Comparison of ENCODE assay signal across 15 cellular contexts in the genomic region with DNA sequence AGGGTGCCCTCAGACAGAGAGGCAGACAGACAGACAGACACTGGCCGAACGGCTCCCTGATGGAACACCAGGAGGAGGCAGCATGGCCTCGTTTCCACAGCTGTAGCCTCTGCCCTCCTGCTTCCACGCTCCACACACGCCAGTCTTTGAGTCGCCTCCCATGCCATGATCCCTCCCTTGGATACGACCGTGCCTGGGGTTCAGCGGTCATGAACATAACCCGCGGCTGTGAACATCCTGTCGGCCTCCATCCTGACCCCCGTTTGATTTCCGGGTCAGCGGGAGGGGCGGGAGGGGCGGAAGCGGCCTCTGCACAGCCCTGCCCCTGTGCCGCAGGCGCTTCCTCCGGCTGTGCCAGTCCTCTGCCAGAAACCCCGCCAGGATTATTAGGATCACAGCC. TPM values are rescaled to one million over a fixed set of nuclear protein-coding genes. Genes with fewer than 3 reads are reported as not detected.
DNase-seq lines count a peak whose midpoint lies in the region; ATAC-seq, FAIRE-seq and TF ChIP-seq lines count a peak whose summit lies in the region.
"Had no signal": no experiment of that assay in that cellular context is flagged by ENCODE, and none has a peak within 500 bp of the region (broad histone marks: within the 10 kb centered on the region; RNA-seq: fewer than 3 reads in every experiment).

No MANE protein-coding gene starts in this region.

- TF ChIP-seq POLR2A in H54 (IDR thresholded peaks at IDR 0.05; ENCODE audit: low read depth, low read length), result no peak; the same call in none of the 2 replicates

- peak overlapping the region; percentile 11 to 70 for H3K4me3 Mint-ChIP-seq in activated T-cell treated with anti-CD3 and anti-CD28 coated beads, Interleukin-2, amount 50 U/mL, for 72 hours

- peak; percentile 67 to 77 for ATAC-seq in activated T-cell treated with anti-CD3 and anti-CD28 coated beads, Interleukin-2, amount 50 U/mL, for 72 hours (replicated peaks in 1 of 2)
- no peak for ATAC-seq in GM21423 (IDR thresholded peaks at IDR 0.05; ENCODE audit: unreplicated experiment)

- H3K9me3 ChIP-seq in NT2/D1 (ENCODE audit: insufficient read depth, low read length), result no peaks in the 10 kb centered on the region
- H3K9me3 ChIP-seq: uterus had no signal

- H3K4me1 Mint-ChIP-seq in activated T-cell treated with anti-CD3 and anti-CD28 coated beads, Interleukin-2, amount 50 U/mL, for 72 hours (ENCODE audit: low read depth), result no peaks in the 10 kb centered on the region

- H3K4me3 ChIP-seq in NT2/D1 (ENCODE audit: insufficient read length, low read depth), result no peak overlapping the region
- peak overlapping the region; percentile 55 for H3K4me3 ChIP-seq in rectal smooth muscle tissue (ENCODE audit: low read length)
- H3K4me3 ChIP-seq: uterus had no signal

- DNase-seq in activated T-cell treated with anti-CD3 and anti-CD28 coated beads, Interleukin-2, amount 50 U/mL, for 72 hours, result peak; percentile 9 to 11
- DNase-seq in activated T-cell treated with anti-CD3 and anti-CD28 coated beads, Interleukin-2, amount 50 U/mL, for 48 hours, result no peak
- DNase-seq in NT2/D1 (ENCODE audit: low read depth, low spot score) (no peak), dermis microvascular lymphatic vessel endothelial cell (ENCODE audit: low read depth in 2 of 2) (peak; percentile 17 to 87), D341Med (ENCODE audit: low spot score) (no peak), H54 (ENCODE audit: insufficient read length, low spot score) (no peak)
- DNase-seq: anterior cingulate cortex, erythroblast, NCI-H1436 had no signal

- H3K27me3 ChIP-seq in NT2/D1 (ENCODE audit: insufficient read depth, insufficient read length), result no peaks in the 10 kb centered on the region
- H3K27me3 ChIP-seq in rectal smooth muscle tissue (ENCODE audit: control insufficient read depth, insufficient read depth, low read length), result no peaks in the 10 kb centered on the region
- H3K27me3 ChIP-seq: uterus had no signal

- H3K27ac Mint-ChIP-seq in activated T-cell treated with anti-CD3 and anti-CD28 coated beads, Interleukin-2, amount 50 U/mL, for 72 hours, result no peak overlapping the region

- H3K36me3 ChIP-seq in NT2/D1 (ENCODE audit: insufficient read depth, insufficient read length, low read length) (no peaks in the 10 kb centered on the region), rectal smooth muscle tissue (ENCODE audit: control insufficient read depth, insufficient read depth, low read length) (no peaks in the 10 kb centered on the region)
- H3K36me3 ChIP-seq: uterus had no signal

- no peak overlapping the region for H3K27ac ChIP-seq in rectal smooth muscle tissue (ENCODE audit: low read depth, low read length)
- H3K27ac ChIP-seq: uterus, VCaP had no signal

- H3K4me1 ChIP-seq in NT2/D1 (ENCODE audit: insufficient read depth, insufficient read length) (peaks cover 3% of the 10 kb centered on the region), rectal smooth muscle tissue (ENCODE audit: control insufficient read depth, insufficient read depth, low read length) (no peaks in the 10 kb centered on the region)
- H3K4me1 ChIP-seq: parathyroid adenoma, uterus had no signal

- H3K9me3 Mint-ChIP-seq in activated T-cell treated with anti-CD3 and anti-CD28 coated beads, Interleukin-2, amount 50 U/mL, for 72 hours, result peaks cover 3 to 8% of the 10 kb centered on the region in 2 donors

- peaks cover 6 to 17% of the 10 kb centered on the region in 2 donors for H3K36me3 Mint-ChIP-seq in activated T-cell treated with anti-CD3 and anti-CD28 coated beads, Interleukin-2, amount 50 U/mL, for 72 hours (ENCODE audit: insufficient read depth in 2 of 2)

- FAIRE-seq in H54 (lab: Jason Lieb, UNC), result no peak
- FAIRE-seq: keratinocyte had no signal

- no peaks in the 10 kb centered on the region for H3K27me3 Mint-ChIP-seq in activated T-cell treated with anti-CD3 and anti-CD28 coated beads, Interleukin-2, amount 50 U/mL, for 72 hours (ENCODE audit: low read depth)

- H3K9ac ChIP-seq in NT2/D1 (ENCODE audit: insufficient read length, low read depth) (peak overlapping the region; percentile 61), rectal smooth muscle tissue (ENCODE audit: low read length) (no peak overlapping the region)
- H3K9ac ChIP-seq: parathyroid adenoma had no signal

RNA-seq across cellular contexts. Expression of a gene that starts 23.4 kb away (rescaled TPM):
- total RNA-seq in activated T-cell treated with anti-CD3 and anti-CD28 coated beads, Interleukin-2, amount 50 U/mL, for 72 hours, result under 1 TPM; 0.24 to 0.39 TPM
- under 0.01 TPM in 1 of 2 replicates, not detected in the other for total RNA-seq in dermis microvascular lymphatic vessel endothelial cell

RNA-seq across cellular contexts. Expression of a gene that starts 48.2 kb away (rescaled TPM):
- 10 to 100 TPM; 11.5 to 13.8 TPM for total RNA-seq in activated T-cell treated with anti-CD3 and anti-CD28 coated beads, Interleukin-2, amount 50 U/mL, for 72 hours
- total RNA-seq in dermis microvascular lymphatic vessel endothelial cell, result 10.9 and 24.5 TPM in 2 replicates

RNA-seq across cellular contexts. Expression of a gene that starts 48.5 kb away (rescaled TPM):
- 1 to 10 TPM; 6.6 to 9.9 TPM for total RNA-seq in activated T-cell treated with anti-CD3 and anti-CD28 coated beads, Interleukin-2, amount 50 U/mL, for 72 hours
- total RNA-seq in dermis microvascular lymphatic vessel endothelial cell, result 4.9 TPM in 1 of 2 replicates, not detected in the other

Comparison
In these comparisons a context has a peak if more than half of its experiments do, and no peak if none do; other contexts are left out.
1. DNase-seq: peak in activated T-cell treated with anti-CD3 and anti-CD28 coated beads, Interleukin-2, amount 50 U/mL, for 72 hours (2 of 2) and dermis microvascular lymphatic vessel endothelial cell (2 of 2); none in activated T-cell treated with anti-CD3 and anti-CD28 coated beads, Interleukin-2, amount 50 U/mL, for 48 hours (0 of 2), NT2/D1 (single experiment), D341Med (single experiment) and H54 (single experiment).